ENCODE assay signal across 19 cellular contexts in genomic region chr1:56625823-56626222, GRCh38. TPM values are rescaled to one million over a fixed set of nuclear protein-coding genes. Genes with fewer than 3 reads are reported as not detected.
"Had no signal": no experiment of that assay in that cellular context is flagged by ENCODE, and none has a peak within 500 bp of the region (broad histone marks: within the 10 kb centered on the region; RNA-seq: fewer than 3 reads in every experiment).

No MANE protein-coding gene starts in this region.

- H3K27ac Mint-ChIP-seq: endodermal cell; naive thymus-derived CD8-positive, alpha-beta T cell; type B pancreatic cell had no signal

- ATAC-seq: left lobe of liver; mucosa of descending colon; naive thymus-derived CD8-positive, alpha-beta T cell had no signal

- H3K9me3 ChIP-seq: mucosa of descending colon, neutrophil, sigmoid colon, suprapubic skin, thyroid gland had no signal

- H3K36me3 Mint-ChIP-seq: naive thymus-derived CD8-positive, alpha-beta T cell; type B pancreatic cell had no signal

- H3K36me3 ChIP-seq: neutrophil, sigmoid colon, suprapubic skin, thyroid gland had no signal

- H3K4me3 ChIP-seq: coronary artery, mucosa of descending colon, sigmoid colon, smooth muscle cell, suprapubic skin, thyroid gland had no signal

- H3K4me1 Mint-ChIP-seq: naive thymus-derived CD8-positive, alpha-beta T cell had no signal

- H3K4me3 Mint-ChIP-seq: endodermal cell; naive thymus-derived CD8-positive, alpha-beta T cell; type B pancreatic cell had no signal

- H3K27ac ChIP-seq: coronary artery, neutrophil, sigmoid colon, suprapubic skin, thyroid gland had no signal

- H3K27me3 ChIP-seq: sigmoid colon, thyroid gland had no signal

- DNase-seq: effector CD4-positive, alpha-beta T cell; endodermal cell; erythroblast; head of caudate nucleus; hippocampal formation; islet precursor cell; mucosa of descending colon; naive thymus-derived CD8-positive, alpha-beta T cell; posterior cingulate gyrus; sigmoid colon; stimulated activated CD4-positive, alpha-beta T cell treated with anti-CD3 and anti-CD28 coated beads, Interleukin-2, amount 100 ng/mL, for 48 hours; stimulated activated naive CD4-positive, alpha-beta T cell treated with Interleukin-2 at 50 U/mL for 16 hours; thyroid gland had no signal

- H3K4me2 ChIP-seq: smooth muscle cell had no signal

- H3K9me3 Mint-ChIP-seq: type B pancreatic cell had no signal

- H3K4me1 ChIP-seq: sigmoid colon, suprapubic skin, thyroid gland had no signal

RNA-seq across cellular contexts. Expression of gene PRKAA2, which starts 19.3 kb away (rescaled TPM):
- total RNA-seq: naive thymus-derived CD8-positive, alpha-beta T cell had no signal
- polyA plus RNA-seq: naive thymus-derived CD8-positive, alpha-beta T cell had no signal

RNA-seq across cellular contexts. Expression of gene PLPP3, which starts 46.5 kb away (rescaled TPM):
- total RNA-seq: naive thymus-derived CD8-positive, alpha-beta T cell had no signal
- polyA plus RNA-seq: naive thymus-derived CD8-positive, alpha-beta T cell had no signal
